Comparison of ENCODE assay signal across 10 cellular contexts in genomic region chr22:46084943-46085830, GRCh38.
A peak's percentile ranks its signal among the peaks of the same experiment; 100 is the strongest.
DNase-seq lines count a peak whose midpoint lies in the region; ATAC-seq and TF ChIP-seq lines count a peak whose summit lies in the region.
"Had no signal": no experiment of that assay in that cellular context is flagged by ENCODE, and none has a peak within 500 bp of the region (broad histone marks: within the 10 kb centered on the region; RNA-seq: fewer than 3 reads in every experiment).

No MANE protein-coding gene starts in this region.

- H3K9me3 ChIP-seq in muscle layer of duodenum (ENCODE audit: control insufficient read depth in 1 of 2, low read length in 2 of 2) (no peaks in the 10 kb centered on the region), HAP-1 (no peaks in the 10 kb centered on the region)

- no peaks in the 10 kb centered on the region for H3K36me3 Mint-ChIP-seq in T-helper 2 cell treated with Interferon-gamma antibody and Interleukin-4, amounts not matched to agents 5 μg/mL and 100 μg/mL, for 36 hours (ENCODE audit: low read depth)

- peak overlapping the region; percentile 12 for H3K4me3 ChIP-seq in AG04449 (ENCODE audit: low read depth, low read length)
- H3K4me3 ChIP-seq in epithelial cell of esophagus (ENCODE audit: low read length), result peak overlapping the region; percentile 2
- peak overlapping the region; percentile 21 to 23 for H3K4me3 ChIP-seq in muscle layer of duodenum (ENCODE audit: low read depth in 1 of 2, low read length in 2 of 2)
- no peak overlapping the region for H3K4me3 ChIP-seq in HAP-1

- no peak overlapping the region for H3K4me3 Mint-ChIP-seq in T-helper 2 cell treated with Interferon-gamma antibody and Interleukin-4, amounts not matched to agents 5 μg/mL and 100 μg/mL, for 36 hours
- H3K4me3 Mint-ChIP-seq: CD4-positive, alpha-beta T cell had no signal

- DNase-seq in AG04449 (ENCODE audit: low read depth, low spot score), result no peak
- peak; percentile 64 for DNase-seq in NCI-H460 (ENCODE audit: extremely low read depth, low read depth)
- peak; percentile 72 for DNase-seq in epithelial cell of esophagus (ENCODE audit: low read depth)
- DNase-seq in stimulated activated naive CD8-positive, alpha-beta T cell treated with anti-CD3 and anti-CD28 coated beads, Interleukin-15, Interleukin-2, amounts not matched to agents 100 U/mL and 50 U/mL, for 24 hours, result no peak
- no peak for DNase-seq in HAP-1 (ENCODE audit: low spot score in 2 of 2)
- DNase-seq in MV-4-11 (lab: John Stamatoyannopoulos, UW), result no peak
- no peak for DNase-seq in T-helper 2 cell treated with Interferon-gamma antibody and Interleukin-4, amounts not matched to agents 5 μg/mL and 100 μg/mL, for 36 hours (ENCODE audit: low spot score)
- DNase-seq: SIG-M5 had no signal

- TF ChIP-seq CTCF in AG04449 (IDR thresholded peaks at IDR 0.05; ENCODE audit: insufficient read depth, low read length, missing control alignments) (no peak), epithelial cell of esophagus (IDR thresholded peaks at IDR 0.05; ENCODE audit: insufficient read depth, low read depth, low read length, missing control alignments) (no peak)

- H3K27ac Mint-ChIP-seq in T-helper 2 cell treated with Interferon-gamma antibody and Interleukin-4, amounts not matched to agents 5 μg/mL and 100 μg/mL, for 36 hours, result no peak overlapping the region
- H3K27ac Mint-ChIP-seq: CD4-positive, alpha-beta T cell had no signal

- H3K27ac ChIP-seq in muscle layer of duodenum (ENCODE audit: low read length), result peak overlapping the region; percentile 91

- H3K27me3 ChIP-seq in muscle layer of duodenum (ENCODE audit: low read depth, low read length) (no peaks in the 10 kb centered on the region), HAP-1 (ENCODE audit: low read depth) (no peaks in the 10 kb centered on the region)

- H3K4me1 Mint-ChIP-seq in T-helper 2 cell treated with Interferon-gamma antibody and Interleukin-4, amounts not matched to agents 5 μg/mL and 100 μg/mL, for 36 hours (ENCODE audit: low read depth), result peaks cover 2% of the 10 kb centered on the region

- POLR2A ChIA-PET in AG04449 (lab: Yijun Ruan, JAX), result interaction anchor here (1.2 kb wide), 1 partner anchor 77 kb away, joined by 4 read pairs; no protein-coding TSS in a partner anchor

- in situ Hi-C loops in HAP-1 (cut with MboI; ENCODE audit: low sequenced_read_pairs), result no loop called here

- H3K27me3 Mint-ChIP-seq in T-helper 2 cell treated with Interferon-gamma antibody and Interleukin-4, amounts not matched to agents 5 μg/mL and 100 μg/mL, for 36 hours (ENCODE audit: low read depth), result no peaks in the 10 kb centered on the region
- H3K27me3 Mint-ChIP-seq: CD4-positive, alpha-beta T cell had no signal

- H3K36me3 ChIP-seq in muscle layer of duodenum (ENCODE audit: control insufficient read depth in 1 of 2, insufficient read depth in 2 of 2, low read length in 2 of 2), result peaks cover 9 to 47% of the 10 kb centered on the region in 2 donors
- peaks cover 69% of the 10 kb centered on the region for H3K36me3 ChIP-seq in HAP-1 (replicated peaks)

- CTCF ChIA-PET in AG04449 (lab: Yijun Ruan, JAX), result interaction anchor here (1.7 to 6.6 kb wide), 4 partner anchors 9 to 78 kb away, joined by 4 to 75 read pairs (median 8); no protein-coding TSS in a partner anchor

- ATAC-seq in stimulated activated naive CD8-positive, alpha-beta T cell treated with anti-CD3 and anti-CD28 coated beads, Interleukin-15, Interleukin-2, amounts not matched to agents 100 U/mL and 50 U/mL, for 24 hours, result no peak

- H3K4me1 ChIP-seq in muscle layer of duodenum (ENCODE audit: control insufficient read depth in 1 of 2, insufficient read depth in 2 of 2, low read length in 2 of 2), result peaks cover 42 to 89% of the 10 kb centered on the region in 2 donors
- peaks cover 3% of the 10 kb centered on the region; the same call in 1 of the 2 replicates for H3K4me1 ChIP-seq in HAP-1

- H3K9me3 Mint-ChIP-seq in T-helper 2 cell treated with Interferon-gamma antibody and Interleukin-4, amounts not matched to agents 5 μg/mL and 100 μg/mL, for 36 hours, result no peaks in the 10 kb centered on the region
- H3K9me3 Mint-ChIP-seq: CD4-positive, alpha-beta T cell had no signal

Comparison
In these comparisons a context has a peak if more than half of its experiments do, and no peak if none do; other contexts are left out.
1. DNase-seq: peak in NCI-H460 (single experiment) and epithelial cell of esophagus (single experiment); none in AG04449 (single experiment), stimulated activated naive CD8-positive, alpha-beta T cell treated with anti-CD3 and anti-CD28 coated beads, Interleukin-15, Interleukin-2, amounts not matched to agents 100 U/mL and 50 U/mL, for 24 hours (single experiment), HAP-1 (0 of 2), MV-4-11 (single experiment) and T-helper 2 cell treated with Interferon-gamma antibody and Interleukin-4, amounts not matched to agents 5 μg/mL and 100 μg/mL, for 36 hours (single experiment).